In the genomic region with DNA sequence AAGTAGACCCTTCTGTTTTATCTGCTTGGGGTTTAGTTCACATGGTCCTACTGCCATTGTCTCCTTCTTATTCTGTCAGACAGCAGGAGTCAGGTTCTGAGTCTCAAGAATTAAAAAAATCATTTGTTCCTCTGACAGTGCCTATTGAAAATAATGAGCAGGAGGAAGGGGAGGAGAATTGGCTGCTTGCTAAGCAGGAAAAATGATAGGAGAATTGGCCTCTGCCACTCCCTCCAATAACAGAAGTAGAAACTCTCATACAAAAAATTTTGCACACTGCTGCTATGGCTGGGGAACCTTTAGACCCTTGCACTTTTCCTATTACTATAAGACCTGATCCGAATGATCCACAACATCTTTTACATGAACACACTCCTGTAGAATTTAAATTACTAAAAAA, we compare ENCODE assay signal across 2 cellular contexts.
A peak's percentile ranks its signal among the peaks of the same experiment; 100 is the strongest.
TF ChIP-seq lines count a peak whose summit lies in the region.

No MANE protein-coding gene starts in this region.

TF ChIP-seq in GM23338, 12 proteins besides CTCF, POLR2A, EP300 and RAD21 (continues in another document):
- TF ChIP-seq NANOG (IDR thresholded peaks at IDR 0.05; ENCODE audit: borderline replicate concordance) (no peak), POLR2AphosphoS5 (IDR thresholded peaks at IDR 0.05; ENCODE audit: low read depth) (no peak), EZH2phosphoT487 (IDR thresholded peaks at IDR 0.05; ENCODE audit: unreplicated experiment) (no peak), ZNF114 (CRISPR knock-in tag; IDR thresholded peaks at IDR 0.05) (no peak), ZNF331 (CRISPR knock-in tag; IDR thresholded peaks at IDR 0.05; ENCODE audit: low read depth) (no peak), ZNF462 (CRISPR knock-in tag; IDR thresholded peaks at IDR 0.05) (no peak), JUNB (IDR thresholded peaks at IDR 0.05; ENCODE audit: unreplicated experiment) (no peak), EZH2 (IDR thresholded peaks at IDR 0.05; ENCODE audit: low read depth, unreplicated experiment) (no peak), STAT1 (IDR thresholded peaks at IDR 0.05; ENCODE audit: unreplicated experiment) (no peak)
- TF ChIP-seq, protein P1, sequence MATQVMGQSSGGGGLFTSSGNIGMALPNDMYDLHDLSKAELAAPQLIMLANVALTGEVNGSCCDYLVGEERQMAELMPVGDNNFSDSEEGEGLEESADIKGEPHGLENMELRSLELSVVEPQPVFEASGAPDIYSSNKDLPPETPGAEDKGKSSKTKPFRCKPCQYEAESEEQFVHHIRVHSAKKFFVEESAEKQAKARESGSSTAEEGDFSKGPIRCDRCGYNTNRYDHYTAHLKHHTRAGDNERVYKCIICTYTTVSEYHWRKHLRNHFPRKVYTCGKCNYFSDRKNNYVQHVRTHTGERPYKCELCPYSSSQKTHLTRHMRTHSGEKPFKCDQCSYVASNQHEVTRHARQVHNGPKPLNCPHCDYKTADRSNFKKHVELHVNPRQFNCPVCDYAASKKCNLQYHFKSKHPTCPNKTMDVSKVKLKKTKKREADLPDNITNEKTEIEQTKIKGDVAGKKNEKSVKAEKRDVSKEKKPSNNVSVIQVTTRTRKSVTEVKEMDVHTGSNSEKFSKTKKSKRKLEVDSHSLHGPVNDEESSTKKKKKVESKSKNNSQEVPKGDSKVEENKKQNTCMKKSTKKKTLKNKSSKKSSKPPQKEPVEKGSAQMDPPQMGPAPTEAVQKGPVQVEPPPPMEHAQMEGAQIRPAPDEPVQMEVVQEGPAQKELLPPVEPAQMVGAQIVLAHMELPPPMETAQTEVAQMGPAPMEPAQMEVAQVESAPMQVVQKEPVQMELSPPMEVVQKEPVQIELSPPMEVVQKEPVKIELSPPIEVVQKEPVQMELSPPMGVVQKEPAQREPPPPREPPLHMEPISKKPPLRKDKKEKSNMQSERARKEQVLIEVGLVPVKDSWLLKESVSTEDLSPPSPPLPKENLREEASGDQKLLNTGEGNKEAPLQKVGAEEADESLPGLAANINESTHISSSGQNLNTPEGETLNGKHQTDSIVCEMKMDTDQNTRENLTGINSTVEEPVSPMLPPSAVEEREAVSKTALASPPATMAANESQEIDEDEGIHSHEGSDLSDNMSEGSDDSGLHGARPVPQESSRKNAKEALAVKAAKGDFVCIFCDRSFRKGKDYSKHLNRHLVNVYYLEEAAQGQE (IDR thresholded peaks at IDR 0.05; ENCODE audit: unreplicated experiment) = no peak

TF ChIP-seq in K562, 482 proteins besides CTCF, POLR2A, EP300 and RAD21:
- TF ChIP-seq FOXJ2 (tag; IDR thresholded peaks at IDR 0.05) (peak; percentile 55; the same call in 1 of the 2 replicates), ZBED1 (IDR thresholded peaks at IDR 0.05) (no peak)
